ENCODE assay signal across 1 cellular context in the genomic region with DNA sequence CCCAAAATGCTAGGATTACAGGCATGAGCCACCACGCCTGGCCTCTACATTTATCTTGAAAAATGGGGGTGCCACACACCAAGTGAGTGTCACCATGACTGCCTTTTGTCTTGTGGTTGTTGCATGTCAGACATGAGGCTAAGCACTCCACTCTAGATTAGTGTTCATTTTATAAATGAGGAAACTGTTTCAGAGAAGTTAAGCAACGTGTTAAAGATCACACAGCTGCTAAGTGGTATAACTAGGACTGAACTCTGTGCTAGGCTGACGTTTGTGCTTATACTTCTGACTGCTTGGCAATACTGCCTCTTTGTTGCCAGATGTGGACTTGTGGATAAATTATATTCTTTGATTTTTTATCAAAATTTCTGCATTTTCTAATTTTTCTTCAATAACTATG.
A peak's percentile ranks its signal among the peaks of the same experiment; 100 is the strongest.
TF ChIP-seq lines count a peak whose summit lies in the region.

No MANE protein-coding gene starts in this region.

TF ChIP-seq in HepG2, 621 proteins besides CTCF, POLR2A, EP300 and RAD21:
- TF ChIP-seq, protein P1, sequence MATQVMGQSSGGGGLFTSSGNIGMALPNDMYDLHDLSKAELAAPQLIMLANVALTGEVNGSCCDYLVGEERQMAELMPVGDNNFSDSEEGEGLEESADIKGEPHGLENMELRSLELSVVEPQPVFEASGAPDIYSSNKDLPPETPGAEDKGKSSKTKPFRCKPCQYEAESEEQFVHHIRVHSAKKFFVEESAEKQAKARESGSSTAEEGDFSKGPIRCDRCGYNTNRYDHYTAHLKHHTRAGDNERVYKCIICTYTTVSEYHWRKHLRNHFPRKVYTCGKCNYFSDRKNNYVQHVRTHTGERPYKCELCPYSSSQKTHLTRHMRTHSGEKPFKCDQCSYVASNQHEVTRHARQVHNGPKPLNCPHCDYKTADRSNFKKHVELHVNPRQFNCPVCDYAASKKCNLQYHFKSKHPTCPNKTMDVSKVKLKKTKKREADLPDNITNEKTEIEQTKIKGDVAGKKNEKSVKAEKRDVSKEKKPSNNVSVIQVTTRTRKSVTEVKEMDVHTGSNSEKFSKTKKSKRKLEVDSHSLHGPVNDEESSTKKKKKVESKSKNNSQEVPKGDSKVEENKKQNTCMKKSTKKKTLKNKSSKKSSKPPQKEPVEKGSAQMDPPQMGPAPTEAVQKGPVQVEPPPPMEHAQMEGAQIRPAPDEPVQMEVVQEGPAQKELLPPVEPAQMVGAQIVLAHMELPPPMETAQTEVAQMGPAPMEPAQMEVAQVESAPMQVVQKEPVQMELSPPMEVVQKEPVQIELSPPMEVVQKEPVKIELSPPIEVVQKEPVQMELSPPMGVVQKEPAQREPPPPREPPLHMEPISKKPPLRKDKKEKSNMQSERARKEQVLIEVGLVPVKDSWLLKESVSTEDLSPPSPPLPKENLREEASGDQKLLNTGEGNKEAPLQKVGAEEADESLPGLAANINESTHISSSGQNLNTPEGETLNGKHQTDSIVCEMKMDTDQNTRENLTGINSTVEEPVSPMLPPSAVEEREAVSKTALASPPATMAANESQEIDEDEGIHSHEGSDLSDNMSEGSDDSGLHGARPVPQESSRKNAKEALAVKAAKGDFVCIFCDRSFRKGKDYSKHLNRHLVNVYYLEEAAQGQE (IDR thresholded peaks at IDR 0.05; ENCODE audit: borderline replicate concordance in 1 of 2, low read depth in 1 of 2, low read length in 2 of 2) = no peak
- no peak for TF ChIP-seq NPAS2 (CRISPR knock-in tag; IDR thresholded peaks at IDR 0.05; ENCODE audit: borderline replicate concordance)
- TF ChIP-seq FOXP1 (IDR thresholded peaks at IDR 0.05) = no peak
- TF ChIP-seq FOXP1 (CRISPR knock-in tag; IDR thresholded peaks at IDR 0.05) = no peak
- no peak for TF ChIP-seq PTBP1 (IDR thresholded peaks at IDR 0.05; ENCODE audit: low read depth, low read length, poor library complexity, severe bottlenecking)
- no peak for TF ChIP-seq ZNF781 (CRISPR knock-in tag; IDR thresholded peaks at IDR 0.05; ENCODE audit: borderline replicate concordance, not compliant biosample characterization)
- TF ChIP-seq ZNF768 (CRISPR knock-in tag; IDR thresholded peaks at IDR 0.05) = peak; percentile 70; the same call in 1 of the 2 replicates
